13 cellular contexts compared by ENCODE assay signal in genomic region chr5:174151579-174152181, GRCh38.
A peak's percentile ranks its signal among the peaks of the same experiment; 100 is the strongest.
DNase-seq lines count a peak whose midpoint lies in the region; ATAC-seq and TF ChIP-seq lines count a peak whose summit lies in the region.
"Had no signal": no experiment of that assay in that cellular context is flagged by ENCODE, and none has a peak within 500 bp of the region (broad histone marks: within the 10 kb centered on the region; RNA-seq: fewer than 3 reads in every experiment).

No MANE protein-coding gene starts in this region.

- peak overlapping the region; percentile 99 for H3K23ac ChIP-seq in trophoblast cell (ENCODE audit: low read length)

- H4K12ac ChIP-seq in trophoblast cell (ENCODE audit: low read depth, low read length), result no peak overlapping the region

- in situ Hi-C loops in mammary epithelial cell (cut with MboI; ENCODE audit: low sequenced_read_pairs in 2 of 2), result no loop called here

- no peaks in the 10 kb centered on the region for H3K79me1 ChIP-seq in trophoblast cell (ENCODE audit: low read length)

- H2AFZ ChIP-seq in trophoblast cell (ENCODE audit: insufficient read depth, low read length, poor library complexity), result no peak overlapping the region
- no peak overlapping the region for H2AFZ ChIP-seq in mammary epithelial cell (ENCODE audit: low read depth, low read length)
- H2AFZ ChIP-seq: GM23338 had no signal

- ATAC-seq in left ventricle myocardium superior, result peak; percentile 17
- ATAC-seq in right cardiac atrium, result no peak
- ATAC-seq: GM23338 had no signal

- H3K9me3 ChIP-seq in right cardiac atrium (ENCODE audit: control insufficient read depth, low read length) (no peaks in the 10 kb centered on the region), trophoblast cell (ENCODE audit: insufficient read depth, low read depth, low read length) (no peaks in the 10 kb centered on the region), mammary epithelial cell (replicated peaks; ENCODE audit: insufficient read depth, low read length) (no peaks in the 10 kb centered on the region)

- H2AK5ac ChIP-seq in trophoblast cell (ENCODE audit: low read length), result no peak overlapping the region

- no peak overlapping the region for H3K4me2 ChIP-seq in trophoblast cell (ENCODE audit: low read length)
- H3K4me2 ChIP-seq in mammary epithelial cell (ENCODE audit: insufficient read depth, low read depth, low read length), result no peak overlapping the region
- H3K4me2 ChIP-seq: GM23338 had no signal

- no peak overlapping the region for H4K91ac ChIP-seq in trophoblast cell (ENCODE audit: low read depth, low read length)

- intact Hi-C loops in left ventricle myocardium superior (cut with micrococcal nuclease), result no loop called here
- intact Hi-C loops in right cardiac atrium (cut with DNase I), result no loop called here
- intact Hi-C loops in mammary epithelial cell (cut with micrococcal nuclease), result no loop called here

- H3K4ac ChIP-seq in trophoblast cell (ENCODE audit: low read depth, low read length), result no peak overlapping the region

- H3K4me3 ChIP-seq in right cardiac atrium (ENCODE audit: low read length) (no peak overlapping the region), coronary artery (no peak overlapping the region), trophoblast cell (ENCODE audit: low read depth, low read length) (no peak overlapping the region), mammary epithelial cell (replicated peaks in 1 of 3; ENCODE audit: insufficient read depth in 1 of 3, low read depth in 2 of 3, low read length in 3 of 3) (no peak overlapping the region)
- H3K4me3 ChIP-seq: BLaER1 treated with 17β-estradiol and CSF1 and Interleukin-3, amounts not matched to agents 10 nM and 100 nM; GM23338 had no signal

- H3K18ac ChIP-seq in trophoblast cell (ENCODE audit: low read length), result no peak overlapping the region

- WGBS in right cardiac atrium, result 59% methylated on average over 4 of the region's 4 CpGs
- WGBS in trophoblast cell (ENCODE audit: extremely low coverage, insufficient coverage, insufficient read length), result no CpG with 5 or more reads among the region's 4 CpGs
- WGBS in mammary epithelial cell (ENCODE audit: low coverage, missing lambda C conversion rate), result 36% methylated on average over 4 of the region's 4 CpGs

- dilution Hi-C loops in mammary epithelial cell (cut with HindIII; ENCODE audit: low sequenced_read_pairs), result no loop called here

- no peak overlapping the region for H2BK12ac ChIP-seq in trophoblast cell (ENCODE audit: low read length)

- DNase-seq in left ventricle myocardium superior (no peak), right cardiac atrium (no peak), coronary artery (ENCODE audit: low spot score) (peak; percentile 29), trophoblast cell (no peak), mammary epithelial cell (no peak), activated T-cell treated with anti-CD3 and anti-CD28 coated beads for 4 hours (no peak), NCI-H2107 treated with DMSO at 0.1 percent for 48 hours (lab: John Stamatoyannopoulos, UW; ENCODE audit: unreplicated experiment) (no peak)
- DNase-seq: ACHN; CD4-positive, CD25-positive, alpha-beta regulatory T cell; DMS79; H7 had no signal

- H3K79me2 ChIP-seq in trophoblast cell (ENCODE audit: control insufficient read depth, insufficient read depth, low read length, poor library complexity) (no peaks in the 10 kb centered on the region), mammary epithelial cell (ENCODE audit: insufficient read depth, low read length) (no peaks in the 10 kb centered on the region)

- H3K9ac ChIP-seq in trophoblast cell (ENCODE audit: low read length), result no peak overlapping the region
- H3K9ac ChIP-seq in mammary epithelial cell (ENCODE audit: insufficient read depth, low read length), result no peak overlapping the region
- H3K9ac ChIP-seq: BLaER1 treated with 17β-estradiol and CSF1 and Interleukin-3, amounts not matched to agents 10 nM and 100 nM had no signal

- H2BK120ac ChIP-seq in trophoblast cell (ENCODE audit: insufficient read depth, low read length, poor library complexity), result no peak overlapping the region

- no TSS peak for BruUV-seq in mammary epithelial cell (replicated peaks; lab: Mats Ljungman, UMichigan)

- no peak overlapping the region for H2BK5ac ChIP-seq in trophoblast cell (ENCODE audit: low read depth, low read length, poor library complexity)

- H3K27me3 ChIP-seq in right cardiac atrium (ENCODE audit: control insufficient read depth, insufficient read depth) (no peaks in the 10 kb centered on the region), trophoblast cell (ENCODE audit: insufficient read depth, low read length) (no peaks in the 10 kb centered on the region), mammary epithelial cell (ENCODE audit: insufficient read depth, low read length) (no peaks in the 10 kb centered on the region)
- H3K27me3 ChIP-seq: BLaER1 treated with 17β-estradiol and CSF1 and Interleukin-3, amounts not matched to agents 10 nM and 100 nM had no signal

- no peaks in the 10 kb centered on the region for H4K20me1 ChIP-seq in mammary epithelial cell (ENCODE audit: insufficient read depth, low read length)
- H4K20me1 ChIP-seq: BLaER1 treated with 17β-estradiol and CSF1 and Interleukin-3, amounts not matched to agents 10 nM and 100 nM had no signal

- H4K8ac ChIP-seq in trophoblast cell (ENCODE audit: low read depth, low read length), result no peak overlapping the region

- no peak overlapping the region for H3K27ac ChIP-seq in right cardiac atrium (ENCODE audit: low read length)
- H3K27ac ChIP-seq in coronary artery, result no peak overlapping the region
- H3K27ac ChIP-seq in trophoblast cell (ENCODE audit: low read depth, low read length), result no peak overlapping the region
- H3K27ac ChIP-seq in mammary epithelial cell (ENCODE audit: insufficient read depth, low read depth, low read length), result no peak overlapping the region
- H3K27ac ChIP-seq: BLaER1 treated with 17β-estradiol and CSF1 and Interleukin-3, amounts not matched to agents 10 nM and 100 nM had no signal

- H3K4me1 ChIP-seq in right cardiac atrium (ENCODE audit: control insufficient read depth, insufficient read depth, low read length) (no peaks in the 10 kb centered on the region), trophoblast cell (ENCODE audit: control insufficient read depth in 1 of 2, insufficient read depth in 2 of 2, low read length in 2 of 2) (no peaks in the 10 kb centered on the region), mammary epithelial cell (ENCODE audit: insufficient read depth, low read length) (no peaks in the 10 kb centered on the region)

- TF ChIP-seq CTCF in coronary artery (IDR thresholded peaks at IDR 0.05) (no peak), mammary epithelial cell (conservative IDR thresholded peaks at IDR 0.05 in 1 of 2, IDR thresholded peaks at IDR 0.05 in 1 of 2; ENCODE audit: extremely low read depth in 1 of 2, insufficient read depth in 1 of 2, low read depth in 1 of 2, low read length in 2 of 2) (no peak)

- H3K36me3 ChIP-seq in trophoblast cell (ENCODE audit: control insufficient read depth in 1 of 2, insufficient read depth in 2 of 2, low read length in 2 of 2) (no peaks in the 10 kb centered on the region), mammary epithelial cell (ENCODE audit: insufficient read depth, low read length) (no peaks in the 10 kb centered on the region)
- H3K36me3 ChIP-seq: BLaER1 treated with 17β-estradiol and CSF1 and Interleukin-3, amounts not matched to agents 10 nM and 100 nM had no signal

- CTCF ChIA-PET in mammary epithelial cell (lab: Charles Lee; ENCODE audit: low non-redundant PET), result no interaction called here

- H3K14ac ChIP-seq in trophoblast cell (ENCODE audit: low read length), result no peak overlapping the region
